Comparison of ENCODE assay signal across 20 cellular contexts in the genomic region with DNA sequence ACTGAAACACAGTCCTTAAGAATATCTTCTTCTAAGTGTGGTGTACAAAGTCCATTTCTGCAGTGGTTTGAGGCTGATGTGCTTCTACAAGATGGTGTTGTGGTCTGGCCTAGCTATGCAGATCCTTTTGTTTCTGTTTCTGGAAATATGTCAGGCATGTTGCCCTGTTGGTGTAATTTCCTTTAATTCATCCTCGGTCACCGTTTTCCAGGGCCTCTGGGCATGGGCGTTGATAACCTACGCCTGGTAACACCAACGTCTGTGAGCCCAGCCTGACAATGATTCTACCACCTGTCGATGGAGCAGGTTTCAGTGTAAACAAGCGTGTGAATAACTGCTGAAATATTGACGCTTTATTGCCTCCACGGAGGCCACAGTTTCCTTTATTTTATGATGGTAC. TPM values are rescaled to one million over a fixed set of nuclear protein-coding genes. Genes with fewer than 3 reads are reported as not detected.
DNase-seq lines count a peak whose midpoint lies in the region; FAIRE-seq and TF ChIP-seq lines count a peak whose summit lies in the region.
"Had no signal": no experiment of that assay in that cellular context is flagged by ENCODE, and none has a peak within 500 bp of the region (broad histone marks: within the 10 kb centered on the region; RNA-seq: fewer than 3 reads in every experiment).

No MANE protein-coding gene starts in this region.

- no peak for FAIRE-seq in small intestine (lab: Jason Lieb, UNC)
- FAIRE-seq: D721Med, H54 had no signal

- H3K4me3 ChIP-seq in fibroblast of pulmonary artery (replicated peaks; ENCODE audit: low read depth, low read length) (no peak overlapping the region), small intestine (ENCODE audit: low read depth in 1 of 2, low read length in 2 of 2) (no peak overlapping the region)
- H3K4me3 ChIP-seq: BLaER1 treated with 17β-estradiol and CSF1 and Interleukin-3, amounts not matched to agents 10 nM and 100 nM; breast epithelium; right atrium auricular region; suprapubic skin had no signal

- H3K36me3 ChIP-seq in small intestine (ENCODE audit: control insufficient read depth in 2 of 2, insufficient read depth in 2 of 2, low read length in 2 of 2) = no peaks in the 10 kb centered on the region
- H3K36me3 ChIP-seq: breast epithelium, neutrophil, right atrium auricular region, suprapubic skin had no signal

- no peak for TF ChIP-seq CTCF in fibroblast of pulmonary artery (IDR thresholded peaks at IDR 0.05; ENCODE audit: low read length, missing control alignments)

- H3K27ac ChIP-seq in small intestine (ENCODE audit: low read depth in 1 of 2, low read length in 1 of 2) = no peak overlapping the region
- H3K27ac ChIP-seq: BLaER1 treated with 17β-estradiol and CSF1 and Interleukin-3, amounts not matched to agents 10 nM and 100 nM; breast epithelium; neutrophil; right atrium auricular region; suprapubic skin had no signal

- DNase-seq in activated CD8-positive, alpha-beta memory T cell treated with anti-CD3 and anti-CD28 coated beads for 24 hours = peak; percentile 9
- no peak for DNase-seq in activated CD8-positive, alpha-beta memory T cell treated with anti-CD3 and anti-CD28 coated beads, Interleukin-2, amount 50 U/mL, for 4 hours
- peak; percentile 42 for DNase-seq in SHP77 treated with DMSO at 0.1 percent for 48 hours (lab: John Stamatoyannopoulos, UW)
- peak; percentile 40 for DNase-seq in fibroblast of pulmonary artery (ENCODE audit: low read depth)
- DNase-seq in small intestine = peak; percentile 48
- no peak for DNase-seq in middle frontal gyrus (ENCODE audit: extremely low spot score, low spot score)
- no peak for DNase-seq in hypothalamus (lab: John Stamatoyannopoulos, UW)
- DNase-seq in medulla oblongata (ENCODE audit: extremely low spot score) = no peak
- DNase-seq: activated CD4-positive, CD25-positive, alpha-beta regulatory T cell treated with anti-CD3 and anti-CD28 coated beads, Interleukin-2, amount 50 U/mL, for 72 hours; activated naive CD8-positive, alpha-beta T cell treated with anti-CD3 and anti-CD28 coated beads for 36 hours; GF-D8; NCI-H1105 treated with DMSO at 0.1 percent for 48 hours; NCI-H524 had no signal

- H3K4me1 ChIP-seq in small intestine (ENCODE audit: control insufficient read depth in 2 of 2, insufficient read depth in 1 of 2, low read depth in 1 of 2, low read length in 1 of 2) = no peaks in the 10 kb centered on the region

- no peaks in the 10 kb centered on the region for H3K9me3 ChIP-seq in small intestine (ENCODE audit: control insufficient read depth, low read depth)
- H3K9me3 ChIP-seq: breast epithelium, neutrophil, right atrium auricular region, suprapubic skin had no signal

- 22 to 49% (median 37%) methylated on average over 9 of the region's 9 CpGs for WGBS in small intestine, 3 donors

- H3K27me3 ChIP-seq in small intestine (ENCODE audit: control insufficient read depth in 2 of 2, insufficient read depth in 2 of 2, low read length in 2 of 2) = peaks cover 0 to 2% of the 10 kb centered on the region in 2 donors
- H3K27me3 ChIP-seq: breast epithelium, right atrium auricular region had no signal

RNA-seq across cellular contexts. Expression of a gene that starts 33.3 kb away (rescaled TPM):
- 10 to 100 TPM; 46.0 to 74.5 (median 61.3) TPM for polyA plus RNA-seq in small intestine

Comparison
In these comparisons a context has a peak if more than half of its experiments do, and no peak if none do; other contexts are left out.
1. DNase-seq: peak in activated CD8-positive, alpha-beta memory T cell treated with anti-CD3 and anti-CD28 coated beads for 24 hours (single experiment), SHP77 treated with DMSO at 0.1 percent for 48 hours (single experiment), fibroblast of pulmonary artery (single experiment) and small intestine (single experiment); none in activated CD8-positive, alpha-beta memory T cell treated with anti-CD3 and anti-CD28 coated beads, Interleukin-2, amount 50 U/mL, for 4 hours (single experiment), middle frontal gyrus (single experiment), hypothalamus (0 of 51) and medulla oblongata (single experiment).